14 cellular contexts compared by ENCODE assay signal in the genomic region with DNA sequence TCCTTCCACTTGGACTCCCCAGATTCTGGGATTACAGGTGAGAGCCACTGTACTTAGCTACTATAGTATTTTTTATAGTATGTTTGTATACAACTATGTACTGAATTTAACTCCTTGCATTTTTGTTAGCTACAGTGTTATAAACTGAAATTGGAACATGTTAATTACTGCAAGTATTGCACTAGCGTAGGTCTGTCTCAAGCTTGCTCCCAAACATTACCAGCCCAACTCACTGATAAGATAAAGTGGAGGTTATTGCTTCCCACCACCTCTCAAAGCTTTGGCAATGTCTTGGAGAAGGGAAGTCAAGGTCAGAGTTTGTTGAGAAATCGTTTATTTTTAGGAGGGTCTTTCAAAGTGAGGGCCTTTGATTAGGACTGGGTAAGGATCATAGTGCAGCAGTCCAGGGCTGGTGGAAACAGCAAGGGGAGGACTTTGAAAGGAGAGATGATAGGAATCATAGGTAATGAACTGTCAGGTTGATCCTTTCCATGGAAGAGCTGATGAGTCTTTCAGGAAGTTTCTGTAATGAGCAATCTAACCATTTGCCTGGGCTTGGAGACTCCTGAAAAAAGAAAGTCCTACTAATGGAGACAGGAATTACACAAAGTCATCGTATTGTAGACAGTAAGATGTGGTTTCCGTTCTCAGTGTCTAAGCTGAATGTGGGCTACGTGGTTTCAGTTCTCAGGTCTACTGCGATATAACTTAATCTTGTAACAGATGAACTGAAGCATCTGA.
DNase-seq lines count a peak whose midpoint lies in the region; ATAC-seq and TF ChIP-seq lines count a peak whose summit lies in the region.
"Had no signal": no experiment of that assay in that cellular context is flagged by ENCODE, and none has a peak within 500 bp of the region (broad histone marks: within the 10 kb centered on the region; RNA-seq: fewer than 3 reads in every experiment).

No MANE protein-coding gene starts in this region.

- DNase-seq in activated CD4-positive, alpha-beta T cell treated with anti-CD3 and anti-CD28 coated beads for 36 hours = peak; percentile 10
- no peak for DNase-seq in activated CD4-positive, alpha-beta T cell treated with anti-CD3 and anti-CD28 coated beads, Interleukin-2, amount 50 U/mL, for 1 hour
- DNase-seq in RPMI8226 (peak; percentile 7), mucosa of descending colon (no peak), HAP-1 (ENCODE audit: low spot score in 2 of 2) (no peak), COLO668 (lab: John Stamatoyannopoulos, UW; ENCODE audit: unreplicated experiment) (no peak)
- DNase-seq: effector memory CD4-positive, alpha-beta T cell; gastrocnemius medialis; IMR-90; NCI-H2029 treated with DMSO at 0.1 percent for 48 hours; NK-92 treated with Interleukin-12 subunit alpha and Interleukin-12 subunit beta, amount 100 ng/mL, for 24 hours; upper lobe of right lung had no signal

- no peaks in the 10 kb centered on the region for H3K36me3 Mint-ChIP-seq in activated CD4-positive, alpha-beta T cell treated with anti-CD3 and anti-CD28 coated beads for 36 hours (ENCODE audit: low read depth)

- peaks cover 25% of the 10 kb centered on the region for H3K4me1 Mint-ChIP-seq in activated CD4-positive, alpha-beta T cell treated with anti-CD3 and anti-CD28 coated beads for 36 hours

- H3K27ac Mint-ChIP-seq in activated CD4-positive, alpha-beta T cell treated with anti-CD3 and anti-CD28 coated beads for 36 hours = no peak overlapping the region

- intact Hi-C loops in activated CD4-positive, alpha-beta T cell treated with anti-CD3 and anti-CD28 coated beads for 36 hours (cut with DNase I, micrococcal nuclease) = no loop called here
- intact Hi-C loops in mucosa of descending colon (cut with DNase I, micrococcal nuclease) = no loop called here

- in situ Hi-C loops in HAP-1 (cut with MboI; ENCODE audit: low sequenced_read_pairs) = no loop called here

- H3K27me3 Mint-ChIP-seq in activated CD4-positive, alpha-beta T cell treated with anti-CD3 and anti-CD28 coated beads for 36 hours = peaks cover 13% of the 10 kb centered on the region

- no peaks in the 10 kb centered on the region for H3K9me3 Mint-ChIP-seq in activated CD4-positive, alpha-beta T cell treated with anti-CD3 and anti-CD28 coated beads for 36 hours (ENCODE audit: low read depth)

- no peaks in the 10 kb centered on the region for H3K9me3 ChIP-seq in mucosa of descending colon
- H3K9me3 ChIP-seq in HAP-1 = no peaks in the 10 kb centered on the region
- H3K9me3 ChIP-seq: gastrocnemius medialis, upper lobe of right lung had no signal

- POLR2A ChIA-PET in activated CD4-positive, alpha-beta T cell treated with anti-CD3 and anti-CD28 coated beads for 36 hours (lab: Charles Lee) = no interaction called here

- H3K36me3 ChIP-seq in mucosa of descending colon (ENCODE audit: low read depth) (no peaks in the 10 kb centered on the region), HAP-1 (replicated peaks) (no peaks in the 10 kb centered on the region)
- H3K36me3 ChIP-seq: gastrocnemius medialis, upper lobe of right lung had no signal

- H3K4me1 ChIP-seq in mucosa of descending colon (ENCODE audit: low read depth) (peaks cover 4% of the 10 kb centered on the region), HAP-1 (peaks cover 15% of the 10 kb centered on the region)
- H3K4me1 ChIP-seq: gastrocnemius medialis, upper lobe of right lung had no signal

- CTCF ChIA-PET in activated CD4-positive, alpha-beta T cell treated with anti-CD3 and anti-CD28 coated beads for 36 hours (lab: Charles Lee) = interaction anchor here (0.6 to 1.9 kb wide), 5 partner anchors 26 to 387 kb away, joined by 3 to 6 read pairs (median 3); no protein-coding TSS in a partner anchor

- no peak overlapping the region for H3K4me3 Mint-ChIP-seq in activated CD4-positive, alpha-beta T cell treated with anti-CD3 and anti-CD28 coated beads for 36 hours

- H3K4me3 ChIP-seq in mucosa of descending colon = no peak overlapping the region
- no peak overlapping the region for H3K4me3 ChIP-seq in HAP-1
- H3K4me3 ChIP-seq: gastrocnemius medialis, upper lobe of right lung had no signal

- ATAC-seq in activated CD4-positive, alpha-beta T cell treated with anti-CD3 and anti-CD28 coated beads for 36 hours = peak; percentile 57
- peak; percentile 70 for ATAC-seq in GM21723 (IDR thresholded peaks at IDR 0.05; ENCODE audit: unreplicated experiment)
- peak; percentile 48 for ATAC-seq in mucosa of descending colon
- ATAC-seq in HG03196 (IDR thresholded peaks at IDR 0.05; ENCODE audit: unreplicated experiment) = no peak
- ATAC-seq: gastrocnemius medialis, upper lobe of right lung had no signal

- TF ChIP-seq CTCF in mucosa of descending colon (IDR thresholded peaks at IDR 0.05) = no peak

- peaks cover 24% of the 10 kb centered on the region for H3K27me3 ChIP-seq in HAP-1 (ENCODE audit: low read depth)
- H3K27me3 ChIP-seq: upper lobe of right lung had no signal

Comparison
In these comparisons a context has a peak if more than half of its experiments do, and no peak if none do; other contexts are left out.
1. DNase-seq: peak in activated CD4-positive, alpha-beta T cell treated with anti-CD3 and anti-CD28 coated beads for 36 hours (single experiment) and RPMI8226 (single experiment); none in activated CD4-positive, alpha-beta T cell treated with anti-CD3 and anti-CD28 coated beads, Interleukin-2, amount 50 U/mL, for 1 hour (single experiment), mucosa of descending colon (0 of 3), HAP-1 (0 of 2) and COLO668 (single experiment).